ENCODE assay signal across 2 cellular contexts in the genomic region with DNA sequence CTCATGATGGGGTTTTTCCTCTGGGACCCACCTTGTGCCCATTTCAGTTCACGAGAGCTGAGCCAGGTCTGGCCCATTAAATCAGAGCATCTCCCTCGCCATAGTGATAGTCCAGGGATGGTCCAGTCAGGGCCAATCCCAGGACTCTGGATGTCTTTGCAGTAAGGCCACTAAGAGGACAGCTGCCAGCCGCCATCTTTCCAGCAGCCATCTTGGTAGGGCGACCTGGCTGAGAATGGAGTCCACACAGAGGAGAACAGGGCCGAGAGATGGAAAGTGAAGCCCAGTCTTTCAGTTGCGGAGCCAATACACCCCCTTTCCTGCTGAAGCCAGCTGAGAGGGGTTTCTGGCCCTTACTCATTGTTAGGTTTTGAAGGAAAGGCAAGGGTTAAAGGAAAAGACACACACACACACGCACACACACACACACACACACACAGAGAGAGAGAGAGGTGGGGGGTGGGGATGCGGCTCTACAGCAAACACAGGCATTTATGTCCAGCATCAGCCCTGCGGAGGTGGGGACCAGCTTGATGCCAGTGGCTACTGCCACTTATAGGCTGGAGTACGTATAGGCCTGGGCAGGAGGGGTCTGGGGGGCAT.
TF ChIP-seq lines count a peak whose summit lies in the region.

No MANE protein-coding gene starts in this region.

TF ChIP-seq in HepG2, 621 proteins besides CTCF, POLR2A, EP300 and RAD21 (continues in another document):
- TF ChIP-seq ZNF652 (CRISPR knock-in tag; IDR thresholded peaks at IDR 0.05; ENCODE audit: borderline replicate concordance, low read depth) = peak; percentile 84
- TF ChIP-seq, protein P1, sequence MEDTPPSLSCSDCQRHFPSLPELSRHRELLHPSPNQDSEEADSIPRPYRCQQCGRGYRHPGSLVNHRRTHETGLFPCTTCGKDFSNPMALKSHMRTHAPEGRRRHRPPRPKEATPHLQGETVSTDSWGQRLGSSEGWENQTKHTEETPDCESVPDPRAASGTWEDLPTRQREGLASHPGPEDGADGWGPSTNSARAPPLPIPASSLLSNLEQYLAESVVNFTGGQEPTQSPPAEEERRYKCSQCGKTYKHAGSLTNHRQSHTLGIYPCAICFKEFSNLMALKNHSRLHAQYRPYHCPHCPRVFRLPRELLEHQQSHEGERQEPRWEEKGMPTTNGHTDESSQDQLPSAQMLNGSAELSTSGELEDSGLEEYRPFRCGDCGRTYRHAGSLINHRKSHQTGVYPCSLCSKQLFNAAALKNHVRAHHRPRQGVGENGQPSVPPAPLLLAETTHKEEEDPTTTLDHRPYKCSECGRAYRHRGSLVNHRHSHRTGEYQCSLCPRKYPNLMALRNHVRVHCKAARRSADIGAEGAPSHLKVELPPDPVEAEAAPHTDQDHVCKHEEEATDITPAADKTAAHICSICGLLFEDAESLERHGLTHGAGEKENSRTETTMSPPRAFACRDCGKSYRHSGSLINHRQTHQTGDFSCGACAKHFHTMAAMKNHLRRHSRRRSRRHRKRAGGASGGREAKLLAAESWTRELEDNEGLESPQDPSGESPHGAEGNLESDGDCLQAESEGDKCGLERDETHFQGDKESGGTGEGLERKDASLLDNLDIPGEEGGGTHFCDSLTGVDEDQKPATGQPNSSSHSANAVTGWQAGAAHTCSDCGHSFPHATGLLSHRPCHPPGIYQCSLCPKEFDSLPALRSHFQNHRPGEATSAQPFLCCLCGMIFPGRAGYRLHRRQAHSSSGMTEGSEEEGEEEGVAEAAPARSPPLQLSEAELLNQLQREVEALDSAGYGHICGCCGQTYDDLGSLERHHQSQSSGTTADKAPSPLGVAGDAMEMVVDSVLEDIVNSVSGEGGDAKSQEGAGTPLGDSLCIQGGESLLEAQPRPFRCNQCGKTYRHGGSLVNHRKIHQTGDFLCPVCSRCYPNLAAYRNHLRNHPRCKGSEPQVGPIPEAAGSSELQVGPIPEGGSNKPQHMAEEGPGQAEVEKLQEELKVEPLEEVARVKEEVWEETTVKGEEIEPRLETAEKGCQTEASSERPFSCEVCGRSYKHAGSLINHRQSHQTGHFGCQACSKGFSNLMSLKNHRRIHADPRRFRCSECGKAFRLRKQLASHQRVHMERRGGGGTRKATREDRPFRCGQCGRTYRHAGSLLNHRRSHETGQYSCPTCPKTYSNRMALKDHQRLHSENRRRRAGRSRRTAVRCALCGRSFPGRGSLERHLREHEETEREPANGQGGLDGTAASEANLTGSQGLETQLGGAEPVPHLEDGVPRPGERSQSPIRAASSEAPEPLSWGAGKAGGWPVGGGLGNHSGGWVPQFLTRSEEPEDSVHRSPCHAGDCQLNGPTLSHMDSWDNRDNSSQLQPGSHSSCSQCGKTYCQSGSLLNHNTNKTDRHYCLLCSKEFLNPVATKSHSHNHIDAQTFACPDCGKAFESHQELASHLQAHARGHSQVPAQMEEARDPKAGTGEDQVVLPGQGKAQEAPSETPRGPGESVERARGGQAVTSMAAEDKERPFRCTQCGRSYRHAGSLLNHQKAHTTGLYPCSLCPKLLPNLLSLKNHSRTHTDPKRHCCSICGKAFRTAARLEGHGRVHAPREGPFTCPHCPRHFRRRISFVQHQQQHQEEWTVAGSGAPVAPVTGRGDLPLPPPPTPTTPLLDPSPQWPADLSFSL (CRISPR knock-in tag; IDR thresholded peaks at IDR 0.05) = 0 out of 2 replicates have a peak, but pooled peaks have one; percentile 34
- TF ChIP-seq, protein P2, sequence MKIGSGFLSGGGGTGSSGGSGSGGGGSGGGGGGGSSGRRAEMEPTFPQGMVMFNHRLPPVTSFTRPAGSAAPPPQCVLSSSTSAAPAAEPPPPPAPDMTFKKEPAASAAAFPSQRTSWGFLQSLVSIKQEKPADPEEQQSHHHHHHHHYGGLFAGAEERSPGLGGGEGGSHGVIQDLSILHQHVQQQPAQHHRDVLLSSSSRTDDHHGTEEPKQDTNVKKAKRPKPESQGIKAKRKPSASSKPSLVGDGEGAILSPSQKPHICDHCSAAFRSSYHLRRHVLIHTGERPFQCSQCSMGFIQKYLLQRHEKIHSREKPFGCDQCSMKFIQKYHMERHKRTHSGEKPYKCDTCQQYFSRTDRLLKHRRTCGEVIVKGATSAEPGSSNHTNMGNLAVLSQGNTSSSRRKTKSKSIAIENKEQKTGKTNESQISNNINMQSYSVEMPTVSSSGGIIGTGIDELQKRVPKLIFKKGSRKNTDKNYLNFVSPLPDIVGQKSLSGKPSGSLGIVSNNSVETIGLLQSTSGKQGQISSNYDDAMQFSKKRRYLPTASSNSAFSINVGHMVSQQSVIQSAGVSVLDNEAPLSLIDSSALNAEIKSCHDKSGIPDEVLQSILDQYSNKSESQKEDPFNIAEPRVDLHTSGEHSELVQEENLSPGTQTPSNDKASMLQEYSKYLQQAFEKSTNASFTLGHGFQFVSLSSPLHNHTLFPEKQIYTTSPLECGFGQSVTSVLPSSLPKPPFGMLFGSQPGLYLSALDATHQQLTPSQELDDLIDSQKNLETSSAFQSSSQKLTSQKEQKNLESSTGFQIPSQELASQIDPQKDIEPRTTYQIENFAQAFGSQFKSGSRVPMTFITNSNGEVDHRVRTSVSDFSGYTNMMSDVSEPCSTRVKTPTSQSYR (CRISPR knock-in tag; IDR thresholded peaks at IDR 0.05; ENCODE audit: borderline replicate concordance) = no peak
- TF ChIP-seq MEIS2 (CRISPR knock-in tag; IDR thresholded peaks at IDR 0.05) = no peak
- TF ChIP-seq ZNF839 (CRISPR knock-in tag; IDR thresholded peaks at IDR 0.05; ENCODE audit: borderline replicate concordance) = no peak
- TF ChIP-seq ZNF577 (CRISPR knock-in tag; IDR thresholded peaks at IDR 0.05; ENCODE audit: borderline replicate concordance, low read depth) = no peak
- no peak for TF ChIP-seq NKX3-1 (CRISPR knock-in tag; IDR thresholded peaks at IDR 0.05)
- no peak for TF ChIP-seq TCF7 (IDR thresholded peaks at IDR 0.05; ENCODE audit: low read depth)
- TF ChIP-seq ZNF891 (CRISPR knock-in tag; IDR thresholded peaks at IDR 0.05) = no peak

TF ChIP-seq in HCT116, 20 proteins besides CTCF, POLR2A, EP300 and RAD21:
- TF ChIP-seq EZH2phosphoT487 (IDR thresholded peaks at IDR 0.05; ENCODE audit: borderline replicate concordance) (no peak), ZFX (IDR thresholded peaks at IDR 0.05) (no peak), JUND (IDR thresholded peaks at IDR 0.05) (no peak), POLR2AphosphoS5 (IDR thresholded peaks at IDR 0.05; ENCODE audit: low read depth, low read length) (no peak), SRF (IDR thresholded peaks at IDR 0.05; ENCODE audit: low read depth) (no peak), SIN3A (IDR thresholded peaks at IDR 0.05; ENCODE audit: low read depth) (no peak), TCF7L2 (IDR thresholded peaks at IDR 0.05; ENCODE audit: borderline replicate concordance, extremely low read depth, insufficient read depth, insufficient read length) (no peak), EZH2 (IDR thresholded peaks at IDR 0.05) (no peak)
- TF ChIP-seq, protein P3, sequence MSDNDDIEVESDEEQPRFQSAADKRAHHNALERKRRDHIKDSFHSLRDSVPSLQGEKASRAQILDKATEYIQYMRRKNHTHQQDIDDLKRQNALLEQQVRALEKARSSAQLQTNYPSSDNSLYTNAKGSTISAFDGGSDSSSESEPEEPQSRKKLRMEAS (IDR thresholded peaks at IDR 0.05) = no peak
